ENCODE assay signal across 24 cellular contexts in genomic region chr6:121403981-121404380, GRCh38.
"Had no signal": no experiment of that assay in that cellular context is flagged by ENCODE, and none has a peak within 500 bp of the region (broad histone marks: within the 10 kb centered on the region; RNA-seq: fewer than 3 reads in every experiment).

No MANE protein-coding gene starts in this region.

- H3K4me3 ChIP-seq: stomach, suprapubic skin, testis, thoracic aorta, thyroid gland, tibial artery, tibial nerve, transverse colon, upper lobe of left lung, upper lobe of right lung, uterus, vagina had no signal

- DNase-seq: stimulated activated CD4-positive, alpha-beta T cell treated with anti-CD3 and anti-CD28 coated beads, Interleukin-2, amount 100 ng/mL, for 48 hours; stimulated activated CD4-positive, alpha-beta T cell treated with anti-CD3 and anti-CD28 coated beads, Interleukin-4, amount 100 ng/mL, for 1 hour; stimulated activated CD4-positive, alpha-beta T cell treated with anti-CD3 and anti-CD28 coated beads, Interleukin-4, amount 100 ng/mL, for 24 hours; stimulated activated CD4-positive, alpha-beta T cell treated with anti-CD3 and anti-CD28 coated beads, Interleukin-4, amount 100 ng/mL, for 4 hours; stimulated activated CD8-positive, alpha-beta memory T cell treated with anti-CD3 and anti-CD28 coated beads, Interleukin-4, amount 100 ng/mL, for 48 hours; stimulated activated naive B cell treated with anti-CD40 and anti-IgM and Interleukin-4, amounts not matched to agents 10 μg/mL and 1 μg/mL and 100 μg/mL, for 72 hours; stimulated activated naive CD4-positive, alpha-beta T cell; stimulated activated naive CD4-positive, alpha-beta T cell treated with Interleukin-2 at 50 U/mL for 16 hours; stimulated activated naive CD8-positive, alpha-beta T cell treated with anti-CD3 and anti-CD28 coated beads, Interleukin-15, amount 100 ng/mL, for 72 hours; stimulated activated naive CD8-positive, alpha-beta T cell treated with anti-CD3 and anti-CD28 coated beads, Interleukin-15, Interleukin-2, amounts not matched to agents 100 U/mL and 50 U/mL, for 24 hours; stomach; substantia nigra; testis; thyroid gland; tibial artery; transverse colon; trophoblast cell; upper lobe of left lung; upper lobe of right lung; uterus had no signal

- H3K9me3 ChIP-seq: stomach, suprapubic skin, testis, thoracic aorta, thyroid gland, tibial artery, tibial nerve, transverse colon, upper lobe of left lung, upper lobe of right lung, uterus, vagina had no signal

- H3K36me3 ChIP-seq: stomach, suprapubic skin, thoracic aorta, thyroid gland, tibial artery, tibial nerve, transverse colon, upper lobe of left lung, upper lobe of right lung, uterus, vagina had no signal

- H3K27me3 ChIP-seq: stomach, testis, thyroid gland, tibial artery, tibial nerve, transverse colon, upper lobe of left lung, upper lobe of right lung, uterus, vagina had no signal

- H3K27ac ChIP-seq: stomach, suprapubic skin, testis, thoracic aorta, thyroid gland, tibial artery, tibial nerve, transverse colon, upper lobe of left lung, upper lobe of right lung, uterus, vagina had no signal
